1 cellular context compared by ENCODE assay signal in genomic region chr10:88152720-88153119, GRCh38.
TF ChIP-seq lines count a peak whose summit lies in the region.

No MANE protein-coding gene starts in this region.

TF ChIP-seq in GM12878, 131 proteins besides CTCF, POLR2A, EP300 and RAD21 (continued from another document and continues in another):
- TF ChIP-seq HSF1 (IDR thresholded peaks at IDR 0.05; ENCODE audit: low read depth, low read length) (no peak), FOS (IDR thresholded peaks at IDR 0.05; ENCODE audit: borderline replicate concordance, extremely low read depth, insufficient read length) (no peak), YY1 (IDR thresholded peaks at IDR 0.05; ENCODE audit: low read depth, low read length) (0 out of 2 replicates have a peak, but pooled peaks have one; percentile 9), NFIC (IDR thresholded peaks at IDR 0.05; ENCODE audit: low read depth, low read length) (0 out of 2 replicates have a peak, but pooled peaks have one; percentile 55), MXI1 (IDR thresholded peaks at IDR 0.05; ENCODE audit: low read depth, low read length) (no peak), CBX5 (IDR thresholded peaks at IDR 0.05; ENCODE audit: low read depth) (no peak), GATAD2B (conservative IDR thresholded peaks at IDR 0.05; ENCODE audit: low read depth) (no peak), ZZZ3 (IDR thresholded peaks at IDR 0.05; ENCODE audit: control insufficient read depth, insufficient read length, low read depth) (no peak), ZBED1 (IDR thresholded peaks at IDR 0.05; ENCODE audit: borderline replicate concordance) (no peak), SUZ12 (IDR thresholded peaks at IDR 0.05; ENCODE audit: unreplicated experiment) (no peak), CHD4 (IDR thresholded peaks at IDR 0.05) (no peak), ETV6 (conservative IDR thresholded peaks at IDR 0.05 in 1 of 2, IDR thresholded peaks at IDR 0.05 in 1 of 2; ENCODE audit: borderline replicate concordance in 1 of 2, low read depth in 1 of 2) (peak in 1 of 2 experiments; percentile 80; a peak in 2 of 4 replicates), CREB1 (IDR thresholded peaks at IDR 0.05; ENCODE audit: low read depth) (peak; percentile 73), ZNF687 (IDR thresholded peaks at IDR 0.05) (peak; percentile 33; the same call in 1 of the 2 replicates), HDGF (IDR thresholded peaks at IDR 0.05) (no peak), RUNX3 (IDR thresholded peaks at IDR 0.05; ENCODE audit: low read length) (no peak; the same call in 1 of the 2 replicates), SIX5 (IDR thresholded peaks at IDR 0.05; ENCODE audit: low read depth, low read length, severe bottlenecking) (no peak), MEF2B (IDR thresholded peaks at IDR 0.05; ENCODE audit: partially characterized antibody, poor library complexity, severe bottlenecking) (peak; percentile 22), SMAD1 (IDR thresholded peaks at IDR 0.05; ENCODE audit: low read depth, partially characterized antibody) (no peak), IRF4 (IDR thresholded peaks at IDR 0.05; ENCODE audit: low read depth, low read length) (no peak), CHD1 (IDR thresholded peaks at IDR 0.05; ENCODE audit: low read depth, low read length) (no peak), FOXM1 (IDR thresholded peaks at IDR 0.05; ENCODE audit: low read depth, low read length) (peak; percentile 32; the same call in 1 of the 2 replicates), EED (IDR thresholded peaks at IDR 0.05; ENCODE audit: low read depth) (peak; percentile 63), ZSCAN29 (IDR thresholded peaks at IDR 0.05) (no peak), POLR2AphosphoS2 (IDR thresholded peaks at IDR 0.05; ENCODE audit: low read depth, low read length) (no peak), CEBPB (IDR thresholded peaks at IDR 0.05; ENCODE audit: borderline replicate concordance in 1 of 2, low read depth in 2 of 2, low read length in 2 of 2) (no peak), BRCA1 (IDR thresholded peaks at IDR 0.05; ENCODE audit: low read depth, low read length) (no peak), TBL1XR1 (IDR thresholded peaks at IDR 0.05; ENCODE audit: low read depth, low read length) (no peak), RELA (IDR thresholded peaks at IDR 0.05; ENCODE audit: borderline replicate concordance, partially characterized antibody) (no peak)
- TF ChIP-seq, protein P1, sequence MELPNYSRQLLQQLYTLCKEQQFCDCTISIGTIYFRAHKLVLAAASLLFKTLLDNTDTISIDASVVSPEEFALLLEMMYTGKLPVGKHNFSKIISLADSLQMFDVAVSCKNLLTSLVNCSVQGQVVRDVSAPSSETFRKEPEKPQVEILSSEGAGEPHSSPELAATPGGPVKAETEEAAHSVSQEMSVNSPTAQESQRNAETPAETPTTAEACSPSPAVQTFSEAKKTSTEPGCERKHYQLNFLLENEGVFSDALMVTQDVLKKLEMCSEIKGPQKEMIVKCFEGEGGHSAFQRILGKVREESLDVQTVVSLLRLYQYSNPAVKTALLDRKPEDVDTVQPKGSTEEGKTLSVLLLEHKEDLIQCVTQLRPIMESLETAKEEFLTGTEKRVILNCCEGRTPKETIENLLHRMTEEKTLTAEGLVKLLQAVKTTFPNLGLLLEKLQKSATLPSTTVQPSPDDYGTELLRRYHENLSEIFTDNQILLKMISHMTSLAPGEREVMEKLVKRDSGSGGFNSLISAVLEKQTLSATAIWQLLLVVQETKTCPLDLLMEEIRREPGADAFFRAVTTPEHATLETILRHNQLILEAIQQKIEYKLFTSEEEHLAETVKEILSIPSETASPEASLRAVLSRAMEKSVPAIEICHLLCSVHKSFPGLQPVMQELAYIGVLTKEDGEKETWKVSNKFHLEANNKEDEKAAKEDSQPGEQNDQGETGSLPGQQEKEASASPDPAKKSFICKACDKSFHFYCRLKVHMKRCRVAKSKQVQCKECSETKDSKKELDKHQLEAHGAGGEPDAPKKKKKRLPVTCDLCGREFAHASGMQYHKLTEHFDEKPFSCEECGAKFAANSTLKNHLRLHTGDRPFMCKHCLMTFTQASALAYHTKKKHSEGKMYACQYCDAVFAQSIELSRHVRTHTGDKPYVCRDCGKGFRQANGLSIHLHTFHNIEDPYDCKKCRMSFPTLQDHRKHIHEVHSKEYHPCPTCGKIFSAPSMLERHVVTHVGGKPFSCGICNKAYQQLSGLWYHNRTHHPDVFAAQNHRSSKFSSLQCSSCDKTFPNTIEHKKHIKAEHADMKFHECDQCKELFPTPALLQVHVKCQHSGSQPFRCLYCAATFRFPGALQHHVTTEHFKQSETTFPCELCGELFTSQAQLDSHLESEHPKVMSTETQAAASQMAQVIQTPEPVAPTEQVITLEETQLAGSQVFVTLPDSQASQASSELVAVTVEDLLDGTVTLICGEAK (IDR thresholded peaks at IDR 0.05; ENCODE audit: borderline replicate concordance), result no peak
- TF ChIP-seq, protein P2, sequence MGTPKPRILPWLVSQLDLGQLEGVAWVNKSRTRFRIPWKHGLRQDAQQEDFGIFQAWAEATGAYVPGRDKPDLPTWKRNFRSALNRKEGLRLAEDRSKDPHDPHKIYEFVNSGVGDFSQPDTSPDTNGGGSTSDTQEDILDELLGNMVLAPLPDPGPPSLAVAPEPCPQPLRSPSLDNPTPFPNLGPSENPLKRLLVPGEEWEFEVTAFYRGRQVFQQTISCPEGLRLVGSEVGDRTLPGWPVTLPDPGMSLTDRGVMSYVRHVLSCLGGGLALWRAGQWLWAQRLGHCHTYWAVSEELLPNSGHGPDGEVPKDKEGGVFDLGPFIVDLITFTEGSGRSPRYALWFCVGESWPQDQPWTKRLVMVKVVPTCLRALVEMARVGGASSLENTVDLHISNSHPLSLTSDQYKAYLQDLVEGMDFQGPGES (IDR thresholded peaks at IDR 0.05), result no peak
- TF ChIP-seq, protein P3, sequence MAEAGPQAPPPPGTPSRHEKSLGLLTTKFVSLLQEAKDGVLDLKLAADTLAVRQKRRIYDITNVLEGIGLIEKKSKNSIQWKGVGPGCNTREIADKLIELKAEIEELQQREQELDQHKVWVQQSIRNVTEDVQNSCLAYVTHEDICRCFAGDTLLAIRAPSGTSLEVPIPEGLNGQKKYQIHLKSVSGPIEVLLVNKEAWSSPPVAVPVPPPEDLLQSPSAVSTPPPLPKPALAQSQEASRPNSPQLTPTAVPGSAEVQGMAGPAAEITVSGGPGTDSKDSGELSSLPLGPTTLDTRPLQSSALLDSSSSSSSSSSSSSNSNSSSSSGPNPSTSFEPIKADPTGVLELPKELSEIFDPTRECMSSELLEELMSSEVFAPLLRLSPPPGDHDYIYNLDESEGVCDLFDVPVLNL (IDR thresholded peaks at IDR 0.05; ENCODE audit: low read depth, low read length), result no peak
- TF ChIP-seq, protein P4, sequence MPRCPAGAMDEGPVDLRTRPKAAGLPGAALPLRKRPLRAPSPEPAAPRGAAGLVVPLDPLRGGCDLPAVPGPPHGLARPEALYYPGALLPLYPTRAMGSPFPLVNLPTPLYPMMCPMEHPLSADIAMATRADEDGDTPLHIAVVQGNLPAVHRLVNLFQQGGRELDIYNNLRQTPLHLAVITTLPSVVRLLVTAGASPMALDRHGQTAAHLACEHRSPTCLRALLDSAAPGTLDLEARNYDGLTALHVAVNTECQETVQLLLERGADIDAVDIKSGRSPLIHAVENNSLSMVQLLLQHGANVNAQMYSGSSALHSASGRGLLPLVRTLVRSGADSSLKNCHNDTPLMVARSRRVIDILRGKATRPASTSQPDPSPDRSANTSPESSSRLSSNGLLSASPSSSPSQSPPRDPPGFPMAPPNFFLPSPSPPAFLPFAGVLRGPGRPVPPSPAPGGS (IDR thresholded peaks at IDR 0.05; ENCODE audit: borderline replicate concordance, insufficient read depth, low read depth, low read length, poor library complexity, severe bottlenecking), result peak; percentile 52
- TF ChIP-seq, protein P5, sequence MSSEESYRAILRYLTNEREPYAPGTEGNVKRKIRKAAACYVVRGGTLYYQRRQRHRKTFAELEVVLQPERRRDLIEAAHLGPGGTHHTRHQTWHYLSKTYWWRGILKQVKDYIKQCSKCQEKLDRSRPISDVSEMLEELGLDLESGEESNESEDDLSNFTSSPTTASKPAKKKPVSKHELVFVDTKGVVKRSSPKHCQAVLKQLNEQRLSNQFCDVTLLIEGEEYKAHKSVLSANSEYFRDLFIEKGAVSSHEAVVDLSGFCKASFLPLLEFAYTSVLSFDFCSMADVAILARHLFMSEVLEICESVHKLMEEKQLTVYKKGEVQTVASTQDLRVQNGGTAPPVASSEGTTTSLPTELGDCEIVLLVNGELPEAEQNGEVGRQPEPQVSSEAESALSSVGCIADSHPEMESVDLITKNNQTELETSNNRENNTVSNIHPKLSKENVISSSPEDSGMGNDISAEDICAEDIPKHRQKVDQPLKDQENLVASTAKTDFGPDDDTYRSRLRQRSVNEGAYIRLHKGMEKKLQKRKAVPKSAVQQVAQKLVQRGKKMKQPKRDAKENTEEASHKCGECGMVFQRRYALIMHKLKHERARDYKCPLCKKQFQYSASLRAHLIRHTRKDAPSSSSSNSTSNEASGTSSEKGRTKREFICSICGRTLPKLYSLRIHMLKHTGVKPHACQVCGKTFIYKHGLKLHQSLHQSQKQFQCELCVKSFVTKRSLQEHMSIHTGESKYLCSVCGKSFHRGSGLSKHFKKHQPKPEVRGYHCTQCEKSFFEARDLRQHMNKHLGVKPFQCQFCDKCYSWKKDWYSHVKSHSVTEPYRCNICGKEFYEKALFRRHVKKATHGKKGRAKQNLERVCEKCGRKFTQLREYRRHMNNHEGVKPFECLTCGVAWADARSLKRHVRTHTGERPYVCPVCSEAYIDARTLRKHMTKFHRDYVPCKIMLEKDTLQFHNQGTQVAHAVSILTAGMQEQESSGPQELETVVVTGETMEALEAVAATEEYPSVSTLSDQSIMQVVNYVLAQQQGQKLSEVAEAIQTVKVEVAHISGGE (CRISPR knock-in tag; IDR thresholded peaks at IDR 0.05), result no peak
- TF ChIP-seq, protein P6, sequence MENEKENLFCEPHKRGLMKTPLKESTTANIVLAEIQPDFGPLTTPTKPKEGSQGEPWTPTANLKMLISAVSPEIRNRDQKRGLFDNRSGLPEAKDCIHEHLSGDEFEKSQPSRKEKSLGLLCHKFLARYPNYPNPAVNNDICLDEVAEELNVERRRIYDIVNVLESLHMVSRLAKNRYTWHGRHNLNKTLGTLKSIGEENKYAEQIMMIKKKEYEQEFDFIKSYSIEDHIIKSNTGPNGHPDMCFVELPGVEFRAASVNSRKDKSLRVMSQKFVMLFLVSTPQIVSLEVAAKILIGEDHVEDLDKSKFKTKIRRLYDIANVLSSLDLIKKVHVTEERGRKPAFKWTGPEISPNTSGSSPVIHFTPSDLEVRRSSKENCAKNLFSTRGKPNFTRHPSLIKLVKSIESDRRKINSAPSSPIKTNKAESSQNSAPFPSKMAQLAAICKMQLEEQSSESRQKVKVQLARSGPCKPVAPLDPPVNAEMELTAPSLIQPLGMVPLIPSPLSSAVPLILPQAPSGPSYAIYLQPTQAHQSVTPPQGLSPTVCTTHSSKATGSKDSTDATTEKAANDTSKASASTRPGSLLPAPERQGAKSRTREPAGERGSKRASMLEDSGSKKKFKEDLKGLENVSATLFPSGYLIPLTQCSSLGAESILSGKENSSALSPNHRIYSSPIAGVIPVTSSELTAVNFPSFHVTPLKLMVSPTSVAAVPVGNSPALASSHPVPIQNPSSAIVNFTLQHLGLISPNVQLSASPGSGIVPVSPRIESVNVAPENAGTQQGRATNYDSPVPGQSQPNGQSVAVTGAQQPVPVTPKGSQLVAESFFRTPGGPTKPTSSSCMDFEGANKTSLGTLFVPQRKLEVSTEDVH (IDR thresholded peaks at IDR 0.05; ENCODE audit: low read depth, partially characterized antibody), result no peak
